ENCODE assay signal across 9 cellular contexts in the genomic region with DNA sequence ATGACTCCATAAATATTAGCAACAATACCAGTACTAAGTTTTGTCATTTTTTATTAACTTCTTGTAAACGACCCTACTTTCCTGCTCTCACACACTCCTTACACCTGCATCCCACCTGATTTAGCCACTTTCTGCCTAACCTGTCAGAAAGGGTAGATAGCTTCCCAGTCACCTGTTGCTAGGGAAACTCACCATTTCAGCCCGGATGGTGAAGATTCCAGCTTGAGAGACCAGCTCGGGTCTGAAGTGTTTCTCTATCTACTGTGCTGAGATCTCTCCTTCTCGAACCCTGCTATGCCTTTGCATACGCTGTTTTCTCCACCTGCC. TPM values are rescaled to one million over a fixed set of nuclear protein-coding genes. Genes with fewer than 3 reads are reported as not detected.
DNase-seq lines count a peak whose midpoint lies in the region; ATAC-seq, FAIRE-seq and TF ChIP-seq lines count a peak whose summit lies in the region.
"Had no signal": no experiment of that assay in that cellular context is flagged by ENCODE, and none has a peak within 500 bp of the region (broad histone marks: within the 10 kb centered on the region; RNA-seq: fewer than 3 reads in every experiment).

A gene with protein sequence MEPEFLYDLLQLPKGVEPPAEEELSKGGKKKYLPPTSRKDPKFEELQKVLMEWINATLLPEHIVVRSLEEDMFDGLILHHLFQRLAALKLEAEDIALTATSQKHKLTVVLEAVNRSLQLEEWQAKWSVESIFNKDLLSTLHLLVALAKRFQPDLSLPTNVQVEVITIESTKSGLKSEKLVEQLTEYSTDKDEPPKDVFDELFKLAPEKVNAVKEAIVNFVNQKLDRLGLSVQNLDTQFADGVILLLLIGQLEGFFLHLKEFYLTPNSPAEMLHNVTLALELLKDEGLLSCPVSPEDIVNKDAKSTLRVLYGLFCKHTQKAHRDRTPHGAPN (plus strand): TSS at position 220 of the 327 bp plus-strand sequence. CDS start 2,405 bp downstream, outside the sequence.

- no peaks in the 10 kb centered on the region for H3K9me3 Mint-ChIP-seq in IgD-negative memory B cell

- H3K27me3 Mint-ChIP-seq in IgD-negative memory B cell = no peaks in the 10 kb centered on the region

- H3K4me1 Mint-ChIP-seq in IgD-negative memory B cell = peaks cover 12 to 20% (median 16%) of the 10 kb centered on the region in 3 donors

- H3K4me3 Mint-ChIP-seq in IgD-negative memory B cell = peak within 1 kb of the TSS; percentile 94 to 99 (median 97)

- TF ChIP-seq POLR2A in H54 (IDR thresholded peaks at IDR 0.05; ENCODE audit: low read depth, low read length) = no peak

- H3K27ac Mint-ChIP-seq in IgD-negative memory B cell = peak within 1 kb of the TSS; percentile 93 to 98 (median 96)

- DNase-seq in activated effector memory CD4-positive, alpha-beta T cell treated with anti-CD3 and anti-CD28 coated beads, Interleukin-2, amount 50 U/mL, for 16 hours = peak; percentile 71
- no peak for DNase-seq in mesenteric fat pad (ENCODE audit: low spot score)
- no peak for DNase-seq in H54 (ENCODE audit: insufficient read length, low spot score)
- DNase-seq in foreskin melanocyte = no peak

- no peaks in the 10 kb centered on the region for H3K36me3 Mint-ChIP-seq in IgD-negative memory B cell

- FAIRE-seq in H54 (lab: Jason Lieb, UNC) = no peak

- peak; percentile 52 for ATAC-seq in GM19372 (IDR thresholded peaks at IDR 0.05; ENCODE audit: low read depth, unreplicated experiment)
- ATAC-seq in GM21737 (IDR thresholded peaks at IDR 0.05; ENCODE audit: unreplicated experiment) = no peak
- ATAC-seq in HG03571 (IDR thresholded peaks at IDR 0.05; ENCODE audit: unreplicated experiment) = no peak

RNA-seq across cellular contexts. Expression of the gene that starts here (rescaled TPM):
- polyA plus RNA-seq in IgD-negative memory B cell = 120 TPM
- 23.0 TPM for total RNA-seq in mesenteric fat pad
- total RNA-seq: lung microvascular endothelial cell had no signal
